Comparison of ENCODE assay signal across 2 cellular contexts in genomic region chr7:47609803-47610452, GRCh38.
TF ChIP-seq lines count a peak whose summit lies in the region.

No MANE protein-coding gene starts in this region.

TF ChIP-seq in SK-N-SH, 30 proteins besides CTCF, POLR2A, EP300 and RAD21 (continued from another document):
- TF ChIP-seq IRF3 (IDR thresholded peaks at IDR 0.05; ENCODE audit: low read depth, low read length) (no peak), SIN3A (IDR thresholded peaks at IDR 0.05; ENCODE audit: borderline replicate concordance, low read depth, low read length) (no peak), RXRA (IDR thresholded peaks at IDR 0.05; ENCODE audit: borderline replicate concordance, low read depth) (no peak), YY1 (IDR thresholded peaks at IDR 0.05; ENCODE audit: low read depth) (no peak)

TF ChIP-seq in SK-N-SH treated with all-trans-retinoic acid at 6 μM for 48 hours, 23 proteins besides CTCF, POLR2A, EP300 and RAD21 (continued from another document):
- no peak for TF ChIP-seq CSRNP3 (CRISPR knock-in tag; IDR thresholded peaks at IDR 0.05)
- no peak for TF ChIP-seq GLIS3 (CRISPR knock-in tag; IDR thresholded peaks at IDR 0.05)
- TF ChIP-seq ISL1 (CRISPR knock-in tag; IDR thresholded peaks at IDR 0.05): no peak
- no peak for TF ChIP-seq CREB5 (CRISPR knock-in tag; IDR thresholded peaks at IDR 0.05; ENCODE audit: low read depth)
- no peak for TF ChIP-seq ZC3H10 (CRISPR knock-in tag; IDR thresholded peaks at IDR 0.05)
- no peak for TF ChIP-seq RARB (CRISPR knock-in tag; IDR thresholded peaks at IDR 0.05)
- TF ChIP-seq PATZ1 (CRISPR knock-in tag; IDR thresholded peaks at IDR 0.05; ENCODE audit: borderline replicate concordance): no peak
- TF ChIP-seq TCF4 (CRISPR knock-in tag; IDR thresholded peaks at IDR 0.05; ENCODE audit: borderline replicate concordance): no peak
- no peak for TF ChIP-seq ESRRG (CRISPR knock-in tag; IDR thresholded peaks at IDR 0.05)
- no peak for TF ChIP-seq CSDC2 (CRISPR knock-in tag; IDR thresholded peaks at IDR 0.05)
- no peak for TF ChIP-seq SNAI2 (CRISPR knock-in tag; IDR thresholded peaks at IDR 0.05)
- no peak for TF ChIP-seq OSR1 (CRISPR knock-in tag; IDR thresholded peaks at IDR 0.05)
